In the genomic region with DNA sequence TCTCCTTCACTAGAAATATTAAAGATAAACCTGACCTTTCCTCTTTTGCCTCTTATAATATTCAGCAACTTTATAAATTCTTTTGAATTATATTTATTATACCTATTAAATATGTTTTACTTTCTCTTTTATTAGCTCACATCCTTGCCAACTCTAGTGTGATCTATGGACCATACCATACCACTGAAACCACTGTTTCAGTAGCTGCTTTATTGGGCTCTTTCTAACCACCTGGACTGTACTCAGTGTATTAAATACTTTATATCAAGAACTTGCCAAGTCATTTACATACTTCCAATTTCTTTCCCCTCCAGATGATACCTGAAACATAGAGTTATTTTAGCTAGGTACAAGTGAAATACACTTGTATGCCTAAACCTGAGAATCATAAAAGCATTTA, we compare ENCODE assay signal across 24 cellular contexts.
"Had no signal": no experiment of that assay in that cellular context is flagged by ENCODE, and none has a peak within 500 bp of the region (broad histone marks: within the 10 kb centered on the region; RNA-seq: fewer than 3 reads in every experiment).

No MANE protein-coding gene starts in this region.

- H3K27ac ChIP-seq: SJSA1 had no signal

- H3K27ac Mint-ChIP-seq: activated CD8-positive, alpha-beta T cell treated with anti-CD3 and anti-CD28 coated beads, Interleukin-2, amount 10 ng/mL, durations not matched to agents 7 days and 5 days; activated naive CD8-positive, alpha-beta T cell; activated T-cell treated with anti-CD3 and anti-CD28 coated beads, Interleukin-2, amount 50 U/mL, for 24 hours; brain; WTC11 had no signal

- H3K36me3 Mint-ChIP-seq: activated naive CD8-positive, alpha-beta T cell had no signal

- H3K4me3 ChIP-seq: SJSA1 had no signal

- FAIRE-seq: astrocyte, RCC 7860 had no signal

- H3K9me3 ChIP-seq: SJSA1 had no signal

- DNase-seq: activated CD4-positive, alpha-beta T cell treated with anti-CD3 and anti-CD28 coated beads for 48 hours; activated CD4-positive, alpha-beta T cell treated with anti-CD3 and anti-CD28 coated beads, Interleukin-2, amount 50 U/mL, for 4 hours; activated CD4-positive, CD25-positive, alpha-beta regulatory T cell treated with anti-CD3 and anti-CD28 coated beads, Interleukin-2, amount 50 U/mL, for 72 hours; activated CD8-positive, alpha-beta T cell treated with anti-CD3 and anti-CD28 coated beads, Interleukin-2, amount 10 ng/mL, durations not matched to agents 7 days and 5 days; activated effector memory CD4-positive, alpha-beta T cell treated with anti-CD3 and anti-CD28 coated beads, Interleukin-2, amount 50 U/mL, for 16 hours; activated naive CD4-positive, alpha-beta T cell treated with Interleukin-2 at 50 U/mL for 16 hours; activated T-cell treated with anti-CD3 and anti-CD28 coated beads, Interleukin-2, amount 50 U/mL, for 24 hours; amygdala; MV-4-11; NCI-H1092 treated with DMSO at 0.1 percent for 48 hours; NCI-H1417 treated with DMSO at 0.1 percent for 48 hours; NCI-H2029; NCI-H345; NCI-H510A; PC-3; SHP77; SW 1271 had no signal

- H3K36me3 ChIP-seq: SJSA1 had no signal

- ATAC-seq: activated CD8-positive, alpha-beta T cell treated with anti-CD3 and anti-CD28 coated beads, Interleukin-2, amount 10 ng/mL, durations not matched to agents 7 days and 5 days; PC-3; SK-N-SH treated with all-trans-retinoic acid at 6 μM for 48 hours; WTC11 had no signal

- H3K27me3 ChIP-seq: SJSA1 had no signal

- H3K4me1 ChIP-seq: SJSA1 had no signal
